15 cellular contexts compared by ENCODE assay signal in genomic region chr7:45036317-45036716, GRCh38. TPM values are rescaled to one million over a fixed set of nuclear protein-coding genes. Genes with fewer than 3 reads are reported as not detected.
DNase-seq lines count a peak whose midpoint lies in the region; ATAC-seq and TF ChIP-seq lines count a peak whose summit lies in the region.
"Had no signal": no experiment of that assay in that cellular context is flagged by ENCODE, and none has a peak within 500 bp of the region (broad histone marks: within the 10 kb centered on the region; RNA-seq: fewer than 3 reads in every experiment).

No MANE protein-coding gene starts in this region.

- H3K27ac Mint-ChIP-seq in activated naive CD8-positive, alpha-beta T cell, result peak overlapping the region; percentile 97
- H3K27ac Mint-ChIP-seq in naive thymus-derived CD8-positive, alpha-beta T cell, result peak overlapping the region; percentile 74 to 94 (median 90)

- DNase-seq in NCI-H2081 (lab: John Stamatoyannopoulos, UW) (peak; percentile 7 to 39), NCI-H2081 treated with DMSO at 0.1 percent for 48 hours (lab: John Stamatoyannopoulos, UW) (no peak), HL-60 (ENCODE audit: low read depth in 1 of 2, low spot score in 1 of 2) (no peak)
- no peak for DNase-seq in naive thymus-derived CD8-positive, alpha-beta T cell
- no peak for DNase-seq in effector CD4-positive, alpha-beta T cell
- DNase-seq: hippocampal formation, NCI-H1694, PC-9, right lobe of liver, trophoblast cell had no signal

- no peaks in the 10 kb centered on the region for H3K9me3 Mint-ChIP-seq in activated naive CD8-positive, alpha-beta T cell (ENCODE audit: low read depth)
- no peaks in the 10 kb centered on the region for H3K9me3 Mint-ChIP-seq in naive thymus-derived CD8-positive, alpha-beta T cell

- no peaks in the 10 kb centered on the region for H3K27me3 Mint-ChIP-seq in activated naive CD8-positive, alpha-beta T cell
- no peaks in the 10 kb centered on the region for H3K27me3 Mint-ChIP-seq in naive thymus-derived CD8-positive, alpha-beta T cell

- no peaks in the 10 kb centered on the region for H3K27me3 ChIP-seq in HL-60 (ENCODE audit: insufficient read depth, poor library complexity, severe bottlenecking)
- H3K27me3 ChIP-seq: breast epithelium, right lobe of liver had no signal

- H3K4me1 Mint-ChIP-seq in activated naive CD8-positive, alpha-beta T cell (ENCODE audit: low read depth), result peaks cover 71% of the 10 kb centered on the region
- peaks cover 45 to 88% (median 81%) of the 10 kb centered on the region in 4 donors for H3K4me1 Mint-ChIP-seq in naive thymus-derived CD8-positive, alpha-beta T cell

- no peak overlapping the region for H3K4me3 ChIP-seq in HL-60 (replicated peaks; ENCODE audit: insufficient read depth, low read length)
- H3K4me3 ChIP-seq: A549, breast epithelium, PC-9, right lobe of liver had no signal

- H3K36me3 Mint-ChIP-seq in activated naive CD8-positive, alpha-beta T cell, result peaks cover 9% of the 10 kb centered on the region
- peaks cover 5 to 88% (median 21%) of the 10 kb centered on the region in 3 donors for H3K36me3 Mint-ChIP-seq in naive thymus-derived CD8-positive, alpha-beta T cell

- 0 out of 2 replicates have a peak overlapping the region, but pooled peaks have one; percentile 14 for H3K27ac ChIP-seq in HL-60 (replicated peaks)
- H3K27ac ChIP-seq: A549, breast epithelium, PC-9, right lobe of liver had no signal

- no peak for ATAC-seq in naive thymus-derived CD8-positive, alpha-beta T cell
- no peak for ATAC-seq in HG03354 (IDR thresholded peaks at IDR 0.05; ENCODE audit: poor library complexity, severe bottlenecking, unreplicated experiment)
- ATAC-seq in HG02840 (IDR thresholded peaks at IDR 0.05; ENCODE audit: low FRiP score, unreplicated experiment), result no peak
- ATAC-seq: A549 had no signal

- no peak for TF ChIP-seq CTCF in HL-60 (IDR thresholded peaks at IDR 0.05; ENCODE audit: insufficient read depth, low read length)

- H3K4me3 Mint-ChIP-seq in activated naive CD8-positive, alpha-beta T cell, result peak overlapping the region; percentile 85
- H3K4me3 Mint-ChIP-seq in naive thymus-derived CD8-positive, alpha-beta T cell, result peak overlapping the region; percentile 62 to 90 (median 86)

- POLR2A ChIA-PET in naive thymus-derived CD8-positive, alpha-beta T cell (lab: Charles Lee), result interaction anchor here (0.7 to 17.7 kb wide), 9 partner anchors 9 to 430 kb away, joined by 3 to 314 read pairs (median 5); partner anchors contain the start of genes CCM2 and MYO1G

RNA-seq across cellular contexts. Expression of gene CCM2, which starts 36.3 kb away (rescaled TPM):
- total RNA-seq in naive thymus-derived CD8-positive, alpha-beta T cell, result 100 to 1,000 TPM; 160 to 167 TPM
- polyA plus RNA-seq in naive thymus-derived CD8-positive, alpha-beta T cell, result 10 to 100 TPM; 49.9 to 81.7 (median 63.2) TPM

RNA-seq across cellular contexts. Expression of gene NACAD, which starts 52.5 kb away (rescaled TPM):
- under 1 TPM; 0.13 to 0.16 TPM for total RNA-seq in naive thymus-derived CD8-positive, alpha-beta T cell
- under 1 TPM; 0.06 to 0.15 (median 0.15) TPM for polyA plus RNA-seq in naive thymus-derived CD8-positive, alpha-beta T cell

RNA-seq across cellular contexts. Expression of gene MYO1G, which starts 57.5 kb away (rescaled TPM):
- 10 to 100 TPM; 44.4 to 44.5 TPM for total RNA-seq in naive thymus-derived CD8-positive, alpha-beta T cell
- 100 to 1,000 TPM in 1 of 3 donors, 10 to 100 TPM in 2; 60.0 to 106 (median 73.8) TPM for polyA plus RNA-seq in naive thymus-derived CD8-positive, alpha-beta T cell

Comparison
In these comparisons a context has a peak if more than half of its experiments do, and no peak if none do; other contexts are left out.
1. DNase-seq: peak in NCI-H2081 (2 of 2); none in NCI-H2081 treated with DMSO at 0.1 percent for 48 hours (single experiment), HL-60 (0 of 2), naive thymus-derived CD8-positive, alpha-beta T cell (0 of 10) and effector CD4-positive, alpha-beta T cell (single experiment).